Comparison of ENCODE assay signal across 19 cellular contexts in genomic region chr1:109935451-109935900, GRCh38. TPM values are rescaled to one million over a fixed set of nuclear protein-coding genes. Genes with fewer than 3 reads are reported as not detected.
DNase-seq lines count a peak whose midpoint lies in the region; FAIRE-seq and TF ChIP-seq lines count a peak whose summit lies in the region.
"Had no signal": no experiment of that assay in that cellular context is flagged by ENCODE, and none has a peak within 500 bp of the region (broad histone marks: within the 10 kb centered on the region; RNA-seq: fewer than 3 reads in every experiment).

No MANE protein-coding gene starts in this region.

- no peak for FAIRE-seq in urothelium cell line (lab: Jason Lieb, UNC)
- FAIRE-seq: frontal cortex had no signal

- H3K27me3 Mint-ChIP-seq in Caco-2 (ENCODE audit: insufficient read depth, unreplicated experiment), result no peaks in the 10 kb centered on the region

- H3K4me1 Mint-ChIP-seq in Caco-2 (ENCODE audit: low read depth, unreplicated experiment), result peaks cover 23% of the 10 kb centered on the region
- H3K4me1 Mint-ChIP-seq: central memory CD8-positive, alpha-beta T cell had no signal

- H3K4me3 Mint-ChIP-seq in Caco-2 (ENCODE audit: unreplicated experiment), result peak overlapping the region; percentile 44
- H3K4me3 Mint-ChIP-seq: central memory CD8-positive, alpha-beta T cell; T-cell had no signal

- H3K27me3 ChIP-seq in Caco-2 (replicated peaks; ENCODE audit: control insufficient read depth, insufficient read depth, low read length) (no peaks in the 10 kb centered on the region), WERI-Rb-1 (ENCODE audit: insufficient read depth, low read depth, severe bottlenecking) (no peaks in the 10 kb centered on the region)

- no peak overlapping the region for H3K27ac ChIP-seq in WERI-Rb-1
- H3K27ac ChIP-seq: skin epidermis had no signal

- TF ChIP-seq CTCF in Caco-2 (IDR thresholded peaks at IDR 0.05; ENCODE audit: insufficient read depth in 1 of 2, low read depth in 1 of 2, low read length in 1 of 2, severe bottlenecking in 1 of 2, unreplicated experiment in 1 of 2) (no peak), WERI-Rb-1 (IDR thresholded peaks at IDR 0.05; ENCODE audit: low read depth, low read length) (no peak)

- DNase-seq in Caco-2 (peak; percentile 73 to 86), NCI-H146 (lab: John Stamatoyannopoulos, UW) (peak; percentile 88), cerebellar nuclear complex (lab: John Stamatoyannopoulos, UW) (peak; percentile 42 to 82), mucosa of gallbladder (ENCODE audit: low spot score) (peak; percentile 78), urothelium cell line (ENCODE audit: low spot score) (no peak), NCI-H2107 treated with DMSO at 0.1 percent for 48 hours (lab: John Stamatoyannopoulos, UW; ENCODE audit: unreplicated experiment) (no peak), nucleus accumbens (lab: John Stamatoyannopoulos, UW) (no peak), WERI-Rb-1 (no peak)
- DNase-seq: activated effector memory CD4-positive, alpha-beta T cell treated with anti-CD3 and anti-CD28 coated beads, Interleukin-2, amount 50 U/mL, for 16 hours; amniotic stem cell; DMS 273 treated with DMSO at 0.1 percent for 48 hours; KG1; mesendoderm; NCI-H524 treated with DMSO at 0.1 percent for 48 hours; stimulated activated naive CD4-positive, alpha-beta T cell; T-cell had no signal

- no TSS peak for BruUV-seq in Caco-2 (replicated peaks; lab: Mats Ljungman, UMichigan)

- intact Hi-C loops in Caco-2 (cut with micrococcal nuclease; ENCODE audit: unreplicated experiment), result loop anchor here (1.0 to 2.0 kb wide), 2 partner anchors 13 to 25 kb away; no protein-coding TSS in a partner anchor

- H3K4me3 ChIP-seq in Caco-2 (ENCODE audit: low read depth, low read length) (no peak overlapping the region), WERI-Rb-1 (ENCODE audit: low read depth, low read length) (no peak overlapping the region)
- H3K4me3 ChIP-seq: skin epidermis had no signal

- no peaks in the 10 kb centered on the region; the same call in 1 of the 2 replicates for H3K9me3 ChIP-seq in Caco-2
- no peaks in the 10 kb centered on the region for H3K9me3 ChIP-seq in WERI-Rb-1 (ENCODE audit: severe bottlenecking)

- H3K27ac Mint-ChIP-seq in Caco-2 (ENCODE audit: unreplicated experiment), result peak overlapping the region; percentile 89
- H3K27ac Mint-ChIP-seq: T-cell had no signal

- POLR2A ChIA-PET in Caco-2 (lab: Charles Lee), result interaction anchor here (1.0 kb wide), 1 partner anchor 49 kb away, joined by 6 read pairs; the partner anchor contains the start of gene AHCYL1

- peaks cover 52% of the 10 kb centered on the region for H3K4me1 ChIP-seq in Caco-2

- peaks cover 10% of the 10 kb centered on the region for H3K9me3 Mint-ChIP-seq in Caco-2 (ENCODE audit: unreplicated experiment)

- CTCF ChIA-PET in Caco-2 (lab: Charles Lee), result interaction anchor here (2.3 kb wide), 1 partner anchor 49 kb away, joined by 11 read pairs; the partner anchor contains the start of gene AHCYL1

- H3K36me3 Mint-ChIP-seq in Caco-2 (ENCODE audit: insufficient read depth, unreplicated experiment), result peaks cover 8% of the 10 kb centered on the region

- H3K36me3 ChIP-seq in Caco-2 (ENCODE audit: control insufficient read depth, insufficient read depth, low read length), result no peaks in the 10 kb centered on the region
- H3K36me3 ChIP-seq in WERI-Rb-1, result no peaks in the 10 kb centered on the region

RNA-seq across cellular contexts. Expression of gene CSF1, which starts 24.8 kb away (rescaled TPM):
- total RNA-seq in Caco-2 (2022), result 3.7 and 3.9 TPM in 2 replicates
- 184 TPM for total RNA-seq in mucosa of gallbladder

RNA-seq across cellular contexts. Expression of gene AHCYL1, which starts 49.1 kb away (rescaled TPM):
- total RNA-seq in Caco-2 (2022) (62.6 and 64.2 TPM in 2 replicates), mucosa of gallbladder (166 TPM)

Comparison
In these comparisons a context has a peak if more than half of its experiments do, and no peak if none do; other contexts are left out.
1. DNase-seq: peak in Caco-2 (2 of 2), NCI-H146 (single experiment), cerebellar nuclear complex (2 of 2) and mucosa of gallbladder (single experiment); none in urothelium cell line (single experiment), NCI-H2107 treated with DMSO at 0.1 percent for 48 hours (single experiment), nucleus accumbens (0 of 56) and WERI-Rb-1 (single experiment).
2. RNA of gene CSF1, which starts 24.8 kb away (total RNA-seq): 184 TPM in mucosa of gallbladder (single experiment); 3.7 to 3.9 TPM in Caco-2; every median in the first group is over 10 times any median in the second.